In genomic region chr2:223930002-223930976, GRCh38 we compare ENCODE assay signal across 8 cellular contexts. TPM values are rescaled to one million over a fixed set of nuclear protein-coding genes. Genes with fewer than 3 reads are reported as not detected.
DNase-seq lines count a peak whose midpoint lies in the region; ATAC-seq, FAIRE-seq and TF ChIP-seq lines count a peak whose summit lies in the region.

No MANE protein-coding gene starts in this region.

- in situ Hi-C loops in K562 (cut with MboI) (no loop called here), HepG2 (cut with HindIII; ENCODE audit: extremely low pct_ligation_motif_present, low pct_unique_long_range_greater_than_20kb) (no loop called here)

- TF ChIP-seq RAD21 in K562 (CRISPR knock-in tag; conservative IDR thresholded peaks at IDR 0.05 in 1 of 2, IDR thresholded peaks at IDR 0.05 in 1 of 2) (no peak), HepG2 (CRISPR knock-in tag; IDR thresholded peaks at IDR 0.05) (no peak; the same call in none of the 2 replicates)

- WGBS in K562 (ENCODE audit: insufficient coverage, low coverage, missing lambda C conversion rate): 58% methylated on average over 20 of the region's 23 CpGs
- WGBS in HepG2 (ENCODE audit: low lambda C conversion rate): under 1% methylated on average over 22 of the region's 23 CpGs
- WGBS in testis, 2 donors: 81 to 82% methylated on average over 23 of the region's 23 CpGs

- H3K9ac ChIP-seq in K562 (ENCODE audit: insufficient read depth in 1 of 2, low read depth in 2 of 2, low read length in 2 of 2) (peak overlapping the region; percentile 20 to 86; a peak in 2 of 4 replicates), HepG2 (ENCODE audit: insufficient read depth, low read depth, low read length) (peak overlapping the region; percentile 81)

- H3K79me2 ChIP-seq in K562 (ENCODE audit: control insufficient read depth, insufficient read depth, low read length) (no peaks in the 10 kb centered on the region; the same call in 2 of the 3 replicates), HepG2 (ENCODE audit: insufficient read depth, low read length) (peaks cover 70% of the 10 kb centered on the region)

- peak overlapping the region; percentile 50; the same call in 1 of the 2 replicates for H2AFZ ChIP-seq in K562 (ENCODE audit: low read depth, low read length)
- peak overlapping the region; percentile 36 for H2AFZ ChIP-seq in HepG2 (ENCODE audit: low read length)

- H3K9me3 Mint-ChIP-seq in activated CD4-positive, alpha-beta T cell treated with anti-CD3 and anti-CD28 coated beads, Interleukin-2, amount 10 ng/mL, durations not matched to agents 7 days and 5 days: peaks cover 6% of the 10 kb centered on the region

- ATAC-seq in K562 (peak; percentile 94), HepG2 (peak; percentile 96), HG03097 (IDR thresholded peaks at IDR 0.05; ENCODE audit: low FRiP score, unreplicated experiment) (no peak), HG03342 (IDR thresholded peaks at IDR 0.05; ENCODE audit: unreplicated experiment) (no peak)

- peak overlapping the region; percentile 26; the same call in 1 of the 3 replicates for H3K27ac ChIP-seq in K562 (ENCODE audit: extremely low read depth, low read depth, low read length)
- H3K27ac ChIP-seq in HepG2 (ENCODE audit: extremely low read length, insufficient read depth, low read length): peak overlapping the region; percentile 90
- H3K27ac ChIP-seq in testis: no peak overlapping the region

- H3K36me3 ChIP-seq in K562 (ENCODE audit: control insufficient read depth, insufficient read depth, low read length): no peaks in the 10 kb centered on the region
- no peaks in the 10 kb centered on the region; a peak in 1 of 5 replicates for H3K36me3 ChIP-seq in HepG2 (replicated peaks in 1 of 2; ENCODE audit: control insufficient read depth in 1 of 2, insufficient read depth in 2 of 2, low read length in 2 of 2)
- no peaks in the 10 kb centered on the region for H3K36me3 ChIP-seq in testis (ENCODE audit: low read depth, missing control alignments)

- no peak for DNase-seq in activated CD4-positive, alpha-beta T cell treated with anti-CD3 and anti-CD28 coated beads, Interleukin-2, amount 10 ng/mL, durations not matched to agents 7 days and 5 days
- DNase-seq in activated CD4-positive, alpha-beta T cell treated with anti-CD3 and anti-CD28 coated beads for 48 hours: no peak
- DNase-seq in K562 (ENCODE audit: extremely low read depth in 1 of 4, low spot score in 3 of 4): peak in 2 of 4 experiments; percentile 51 to 73
- peak; percentile 97 for DNase-seq in HepG2 (ENCODE audit: low spot score)
- DNase-seq in testis: peak; percentile 38
- no peak for DNase-seq in iPS-NIHi11 (ENCODE audit: low spot score)

- H4K20me1 ChIP-seq in K562 (replicated peaks; ENCODE audit: control insufficient read depth, insufficient read depth, low read length) (no peaks in the 10 kb centered on the region), HepG2 (ENCODE audit: insufficient read depth, low read length) (no peaks in the 10 kb centered on the region)

- peaks cover 27% of the 10 kb centered on the region for H3K36me3 Mint-ChIP-seq in activated CD4-positive, alpha-beta T cell treated with anti-CD3 and anti-CD28 coated beads, Interleukin-2, amount 10 ng/mL, durations not matched to agents 7 days and 5 days (ENCODE audit: low read depth)

- H3K27me3 Mint-ChIP-seq in activated CD4-positive, alpha-beta T cell treated with anti-CD3 and anti-CD28 coated beads, Interleukin-2, amount 10 ng/mL, durations not matched to agents 7 days and 5 days: no peaks in the 10 kb centered on the region

- TF ChIP-seq CTCF in K562 (IDR thresholded peaks at IDR 0.05 in 2 of 3, conservative IDR thresholded peaks at IDR 0.05 in 1 of 3; ENCODE audit: insufficient read depth in 2 of 3, low read depth in 1 of 3, low read length in 3 of 3): no peak
- 0 out of 2 replicates have a peak, but pooled peaks have one; percentile 16 for TF ChIP-seq CTCF in HepG2 (CRISPR knock-in tag; IDR thresholded peaks at IDR 0.05)
- TF ChIP-seq CTCF in testis (IDR thresholded peaks at IDR 0.05): no peak

- peak overlapping the region; percentile 50 for H3K4me3 Mint-ChIP-seq in activated CD4-positive, alpha-beta T cell treated with anti-CD3 and anti-CD28 coated beads, Interleukin-2, amount 10 ng/mL, durations not matched to agents 7 days and 5 days

- H3K27me3 ChIP-seq in K562 (ENCODE audit: control insufficient read depth in 2 of 2, insufficient read depth in 2 of 2, low read length in 2 of 2): no peaks in the 10 kb centered on the region
- no peaks in the 10 kb centered on the region; a peak in 1 of 5 replicates for H3K27me3 ChIP-seq in HepG2 (ENCODE audit: control insufficient read depth in 1 of 2, insufficient read depth in 2 of 2, low read length in 2 of 2)
- no peaks in the 10 kb centered on the region for H3K27me3 ChIP-seq in testis

- H3K4me1 ChIP-seq in K562 (replicated peaks in 1 of 2; ENCODE audit: control insufficient read depth in 2 of 2, insufficient read depth in 2 of 2, low read length in 2 of 2) (peaks cover 0 to 4% of the 10 kb centered on the region in 2 experiments; a peak in 3 of 5 replicates), HepG2 (ENCODE audit: insufficient read depth, low read length) (peaks cover 63% of the 10 kb centered on the region), testis (peaks cover 12% of the 10 kb centered on the region)

- CTCF ChIA-PET in activated CD4-positive, alpha-beta T cell treated with anti-CD3 and anti-CD28 coated beads, Interleukin-2, amount 10 ng/mL, durations not matched to agents 7 days and 5 days (lab: Charles Lee): interaction anchor here (1.2 to 1.4 kb wide), 3 partner anchors 11 to 38 kb away, joined by 3 read pairs; no protein-coding TSS in a partner anchor
- CTCF ChIA-PET in K562 (lab: Yijun Ruan, JAX; ENCODE audit: low intra/inter-chr PET ratio): no interaction called here
- CTCF ChIA-PET in HepG2 (lab: Yijun Ruan, JAX; ENCODE audit: low intra/inter-chr PET ratio, low total read pairs): no interaction called here

- TF ChIP-seq POLR2A in K562 (conservative IDR thresholded peaks at IDR 0.05): no peak
- peak; percentile 65 to 89; a peak in 3 of 4 replicates for TF ChIP-seq POLR2A in HepG2 (IDR thresholded peaks at IDR 0.05; ENCODE audit: insufficient read depth in 1 of 2, low read depth in 2 of 2, low read length in 2 of 2)
- TF ChIP-seq POLR2A in testis (IDR thresholded peaks at IDR 0.05): no peak

- POLR2A ChIA-PET in activated CD4-positive, alpha-beta T cell treated with anti-CD3 and anti-CD28 coated beads, Interleukin-2, amount 10 ng/mL, durations not matched to agents 7 days and 5 days (lab: Charles Lee): no interaction called here
- POLR2A ChIA-PET in K562 (lab: Yijun Ruan, JAX): interaction anchor here (0.6 kb wide), 2 partner anchors 11 to 105 kb away, joined by 4 to 5 read pairs; no protein-coding TSS in a partner anchor
- POLR2A ChIA-PET in HepG2 (lab: Yijun Ruan, JAX): interaction anchor here (0.6 to 3.2 kb wide), 24 partner anchors 8 to 216 kb away, joined by 3 to 82 read pairs (median 6); partner anchors contain the start of genes MRPL44 and WDFY1

- FAIRE-seq in K562 (lab: Jason Lieb, UNC) (peak; percentile 76), HepG2 (lab: Jason Lieb, UNC) (peak; percentile 95)

- peaks cover 69% of the 10 kb centered on the region for H3K4me1 Mint-ChIP-seq in activated CD4-positive, alpha-beta T cell treated with anti-CD3 and anti-CD28 coated beads, Interleukin-2, amount 10 ng/mL, durations not matched to agents 7 days and 5 days

- TF ChIP-seq EP300 in K562 (IDR thresholded peaks at IDR 0.05; ENCODE audit: low read length): no peak
- no peak; a peak in 1 of 4 replicates for TF ChIP-seq EP300 in HepG2 (IDR thresholded peaks at IDR 0.05; ENCODE audit: low read depth in 2 of 2, low read length in 2 of 2)
- peak; percentile 68 for TF ChIP-seq EP300 in HepG2 (CRISPR knock-in tag; IDR thresholded peaks at IDR 0.05; ENCODE audit: borderline replicate concordance)

- H3K9me3 ChIP-seq in K562 (replicated peaks; ENCODE audit: control insufficient read depth, insufficient read depth, low read depth, low read length) (0 out of 2 replicates have a peak, but pooled peaks cover 2% of the 10 kb centered on the region), HepG2 (ENCODE audit: low read length) (peaks cover 8% of the 10 kb centered on the region), testis (no peaks in the 10 kb centered on the region)

- no peaks in the 10 kb centered on the region for H3K9me1 ChIP-seq in K562 (ENCODE audit: control insufficient read depth, insufficient read depth, low read length)

- H3K4me3 ChIP-seq in K562: no peak overlapping the region
- H3K4me3 ChIP-seq in HepG2 (replicated peaks in 1 of 3; ENCODE audit: insufficient read depth in 1 of 3, low read depth in 2 of 3, low read length in 3 of 3): peak overlapping the region; percentile 53 to 68 (median 64)
- no peak overlapping the region for H3K4me3 ChIP-seq in testis

- intact Hi-C loops in K562 (cut with micrococcal nuclease): no loop called here
- intact Hi-C loops in HepG2 (cut with micrococcal nuclease; ENCODE audit: unreplicated experiment): loop anchor here (1.0 to 5.0 kb wide), 6 partner anchors 15 to 93 kb away; partner anchors contain the start of genes AP1S3, MRPL44 and WDFY1
- intact Hi-C loops in testis (cut with DNase I; ENCODE audit: low total_unique reads): no loop called here

- H3K4me2 ChIP-seq in K562 (ENCODE audit: insufficient read depth, low read length): peak overlapping the region; percentile 41
- peak overlapping the region; percentile 92 for H3K4me2 ChIP-seq in HepG2 (ENCODE audit: low read depth, low read length)

- BruUV-seq in K562 (replicated peaks; lab: Mats Ljungman, UMichigan): no TSS peak
- TSS peak; percentile 84 for BruUV-seq in HepG2 (replicated peaks; lab: Mats Ljungman, UMichigan)

- peak overlapping the region; percentile 83 for H3K27ac Mint-ChIP-seq in activated CD4-positive, alpha-beta T cell treated with anti-CD3 and anti-CD28 coated beads, Interleukin-2, amount 10 ng/mL, durations not matched to agents 7 days and 5 days

RNA-seq across cellular contexts. Expression of gene WDFY1, which starts 14.8 kb away (rescaled TPM):
- 10 to 100 TPM; 79.2 to 82.5 TPM for total RNA-seq in activated CD4-positive, alpha-beta T cell treated with anti-CD3 and anti-CD28 coated beads, Interleukin-2, amount 10 ng/mL, durations not matched to agents 7 days and 5 days
- total RNA-seq in K562 (2011; cell fraction: chromatin; rRNA removed; ENCODE audit: low replicate concordance): 30.1 and 42.9 TPM in 2 replicates
- total RNA-seq in K562 (2011; cell fraction: nucleolus; rRNA removed): 23.3 and 31.2 TPM in 2 replicates
- 25.7 and 27.6 TPM in 2 replicates for total RNA-seq in K562 (2011; cell fraction: nucleoplasm; rRNA removed)
- total RNA-seq in K562 (2014; rRNA removed) (17.5 and 28.1 TPM in 2 replicates), K562 (2014; rRNA removed; fragmentation: Illumina TruSeq; extraction: Trizol) (21.7 and 22.9 TPM in 2 replicates), K562 (2015; rRNA removed; fragmentation: Illumina TruSeq; extraction: Trizol) (23.9 and 25.3 TPM in 2 replicates), K562 (2021) (17.7 and 18.3 TPM in 2 replicates), HepG2 (2016; rRNA removed; fragmentation: Illumina TruSeq; extraction: Trizol) (77.0 and 92.1 TPM in 2 replicates), testis (10 to 100 TPM; 49.4 to 62.9 TPM)
- polyA plus RNA-seq in K562 (2011; rRNA removed) (27.6 and 34.8 TPM in 2 replicates), K562 (2014; fragmentation: Illumina TruSeq; extraction: Trizol) (14.4 and 17.5 TPM in 2 replicates), K562 (2014; fragmentation: Nextera tagmentation; extraction: Ambion mirVana) (1 to 10 TPM; 5.4 to 7.4 TPM), K562 (2014; rRNA removed) (13.5 and 16.2 TPM in 2 replicates), HepG2 (2011; rRNA removed) (77.1 and 78.4 TPM in 2 replicates), testis (ENCODE audit: insufficient read depth, low read depth, low replicate concordance) (29.5 TPM)
- 25.0 and 26.2 TPM in 2 replicates for polyA plus RNA-seq in K562 (2011; cell fraction: cytosol; rRNA removed)
- polyA plus RNA-seq in K562 (2011; cell fraction: nucleus; rRNA removed): 25.8 and 37.3 TPM in 2 replicates
- polyA plus RNA-seq in K562 (2012): 15.7 and 23.8 TPM in 2 replicates
- polyA minus RNA-seq in K562 (2011; rRNA and poly(A)+ RNA removed): 65.6 and 70.4 TPM in 2 replicates
- 22.4 and 24.8 TPM in 2 replicates for polyA minus RNA-seq in K562 (2011; cell fraction: cytosol; rRNA and poly(A)+ RNA removed)
- 28.9 and 42.2 TPM in 2 replicates for polyA minus RNA-seq in K562 (2011; cell fraction: nucleus; rRNA and poly(A)+ RNA removed)
- 11.5 and 14.6 TPM in 2 replicates for total RNA-seq in HepG2 (2016; cell fraction: cytosol; rRNA removed; fragmentation: Illumina TruSeq; extraction: Trizol; ENCODE audit: low read depth)
- total RNA-seq in HepG2 (2016; cell fraction: insoluble cytoplasmic fraction; rRNA removed; fragmentation: Illumina TruSeq; extraction: Trizol): 74.9 and 94.6 TPM in 2 replicates
- 26.9 and 28.9 TPM in 2 replicates for total RNA-seq in HepG2 (2016; cell fraction: membrane; rRNA removed; fragmentation: Illumina TruSeq; extraction: Trizol)
- total RNA-seq in HepG2 (2016; cell fraction: nucleus; rRNA removed; fragmentation: Illumina TruSeq; extraction: Trizol): 97.2 and 104 TPM in 2 replicates
- 40.1 and 47.7 TPM in 2 replicates for polyA plus RNA-seq in HepG2 (2011; cell fraction: cytosol; rRNA removed)
- polyA plus RNA-seq in HepG2 (2011; cell fraction: nucleus; rRNA removed): 98.7 and 128 TPM in 2 replicates
- 36.5 and 42.3 TPM in 2 replicates for polyA plus RNA-seq in HepG2 (2012)
- 4.0 and 4.3 TPM in 2 replicates for polyA plus RNA-seq in HepG2 (2016; cell fraction: cytosol; fragmentation: Illumina TruSeq; extraction: Trizol; ENCODE audit: low read depth)
- 72.6 and 75.5 TPM in 2 replicates for polyA plus RNA-seq in HepG2 (2016; cell fraction: insoluble cytoplasmic fraction; fragmentation: Illumina TruSeq; extraction: Trizol; ENCODE audit: low read depth)
- polyA plus RNA-seq in HepG2 (2016; cell fraction: membrane; fragmentation: Illumina TruSeq; extraction: Trizol; ENCODE audit: low read depth): 10.6 and 12.5 TPM in 2 replicates
- polyA plus RNA-seq in HepG2 (2016; cell fraction: nucleus; fragmentation: Illumina TruSeq; extraction: Trizol; ENCODE audit: insufficient read depth, low read depth): 136 and 138 TPM in 2 replicates
- polyA minus RNA-seq in HepG2 (2011; rRNA and poly(A)+ RNA removed; ENCODE audit: low replicate concordance): 55.3 and 443 TPM in 2 replicates
- polyA minus RNA-seq in HepG2 (2011; cell fraction: cytosol; rRNA and poly(A)+ RNA removed): 49.8 and 57.9 TPM in 2 replicates
- 186 and 218 TPM in 2 replicates for polyA minus RNA-seq in HepG2 (2011; cell fraction: nucleus; rRNA and poly(A)+ RNA removed)

RNA-seq across cellular contexts. Expression of gene MRPL44, which starts 27.0 kb away (rescaled TPM):
- 10 to 100 TPM; 29.6 to 32.1 TPM for total RNA-seq in activated CD4-positive, alpha-beta T cell treated with anti-CD3 and anti-CD28 coated beads, Interleukin-2, amount 10 ng/mL, durations not matched to agents 7 days and 5 days
- total RNA-seq in K562 (2011; cell fraction: chromatin; rRNA removed; ENCODE audit: low replicate concordance): 5.0 and 7.2 TPM in 2 replicates
- total RNA-seq in K562 (2011; cell fraction: nucleolus; rRNA removed): 5.2 and 5.7 TPM in 2 replicates
- 6.1 and 6.8 TPM in 2 replicates for total RNA-seq in K562 (2011; cell fraction: nucleoplasm; rRNA removed)
- total RNA-seq in K562 (2014; rRNA removed) (18.3 and 20.2 TPM in 2 replicates), K562 (2014; rRNA removed; fragmentation: Illumina TruSeq; extraction: Trizol) (24.0 and 26.7 TPM in 2 replicates), K562 (2015; rRNA removed; fragmentation: Illumina TruSeq; extraction: Trizol) (24.5 and 26.0 TPM in 2 replicates), K562 (2021) (19.3 and 20.7 TPM in 2 replicates), HepG2 (2016; rRNA removed; fragmentation: Illumina TruSeq; extraction: Trizol) (78.0 and 101 TPM in 2 replicates), testis (10 to 100 TPM; 36.6 to 39.4 TPM)
- polyA plus RNA-seq in K562 (2011; rRNA removed) (14.5 and 16.5 TPM in 2 replicates), K562 (2014; fragmentation: Illumina TruSeq; extraction: Trizol) (25.4 and 26.7 TPM in 2 replicates), K562 (2014; fragmentation: Nextera tagmentation; extraction: Ambion mirVana) (10 to 100 TPM; 10.4 to 16.4 TPM), K562 (2014; rRNA removed) (20.8 and 23.4 TPM in 2 replicates), HepG2 (2011; rRNA removed) (31.1 and 38.4 TPM in 2 replicates), testis (ENCODE audit: insufficient read depth, low read depth, low replicate concordance) (37.4 TPM)
- 10.5 and 14.4 TPM in 2 replicates for polyA plus RNA-seq in K562 (2011; cell fraction: cytosol; rRNA removed)
- polyA plus RNA-seq in K562 (2011; cell fraction: nucleus; rRNA removed): 3.4 and 3.9 TPM in 2 replicates
- 14.4 and 17.9 TPM in 2 replicates for polyA plus RNA-seq in K562 (2012)
- 8.6 and 9.7 TPM in 2 replicates for polyA minus RNA-seq in K562 (2011; rRNA and poly(A)+ RNA removed)
- polyA minus RNA-seq in K562 (2011; cell fraction: cytosol; rRNA and poly(A)+ RNA removed): 8.9 and 10.0 TPM in 2 replicates
- polyA minus RNA-seq in K562 (2011; cell fraction: nucleus; rRNA and poly(A)+ RNA removed): 4.3 and 7.1 TPM in 2 replicates
- total RNA-seq in HepG2 (2016; cell fraction: cytosol; rRNA removed; fragmentation: Illumina TruSeq; extraction: Trizol; ENCODE audit: low read depth): 19.7 and 21.8 TPM in 2 replicates
- 76.1 and 100 TPM in 2 replicates for total RNA-seq in HepG2 (2016; cell fraction: insoluble cytoplasmic fraction; rRNA removed; fragmentation: Illumina TruSeq; extraction: Trizol)
- total RNA-seq in HepG2 (2016; cell fraction: membrane; rRNA removed; fragmentation: Illumina TruSeq; extraction: Trizol): 38.1 and 39.0 TPM in 2 replicates
- 33.6 TPM in 2 replicates for total RNA-seq in HepG2 (2016; cell fraction: nucleus; rRNA removed; fragmentation: Illumina TruSeq; extraction: Trizol)
- polyA plus RNA-seq in HepG2 (2011; cell fraction: cytosol; rRNA removed): 29.5 and 37.2 TPM in 2 replicates
- 7.5 and 10.9 TPM in 2 replicates for polyA plus RNA-seq in HepG2 (2011; cell fraction: nucleus; rRNA removed)
- polyA plus RNA-seq in HepG2 (2012): 31.9 and 35.7 TPM in 2 replicates
- 10.7 and 11.0 TPM in 2 replicates for polyA plus RNA-seq in HepG2 (2016; cell fraction: cytosol; fragmentation: Illumina TruSeq; extraction: Trizol; ENCODE audit: low read depth)
- 114 TPM in 2 replicates for polyA plus RNA-seq in HepG2 (2016; cell fraction: insoluble cytoplasmic fraction; fragmentation: Illumina TruSeq; extraction: Trizol; ENCODE audit: low read depth)
- polyA plus RNA-seq in HepG2 (2016; cell fraction: membrane; fragmentation: Illumina TruSeq; extraction: Trizol; ENCODE audit: low read depth): 18.8 and 22.2 TPM in 2 replicates
- 42.6 and 43.1 TPM in 2 replicates for polyA plus RNA-seq in HepG2 (2016; cell fraction: nucleus; fragmentation: Illumina TruSeq; extraction: Trizol; ENCODE audit: insufficient read depth, low read depth)
- 6.2 and 14.6 TPM in 2 replicates for polyA minus RNA-seq in HepG2 (2011; rRNA and poly(A)+ RNA removed; ENCODE audit: low replicate concordance)
- polyA minus RNA-seq in HepG2 (2011; cell fraction: cytosol; rRNA and poly(A)+ RNA removed): 25.3 and 29.9 TPM in 2 replicates
- 14.3 and 18.9 TPM in 2 replicates for polyA minus RNA-seq in HepG2 (2011; cell fraction: nucleus; rRNA and poly(A)+ RNA removed)

Comparison
In these comparisons a context has a peak if more than half of its experiments do, and no peak if none do; other contexts are left out.
1. DNase-seq: peak in HepG2 (single experiment) and testis (single experiment); none in activated CD4-positive, alpha-beta T cell treated with anti-CD3 and anti-CD28 coated beads, Interleukin-2, amount 10 ng/mL, durations not matched to agents 7 days and 5 days (single experiment), activated CD4-positive, alpha-beta T cell treated with anti-CD3 and anti-CD28 coated beads for 48 hours (single experiment) and iPS-NIHi11 (single experiment).
2. ATAC-seq: peak in K562 (single experiment) and HepG2 (single experiment); none in HG03097 (single experiment) and HG03342 (single experiment).
3. H3K27ac ChIP-seq: peak in K562 (single experiment) and HepG2 (single experiment); none in testis (0 of 2).
4. H3K4me3 ChIP-seq: peak in HepG2 (3 of 3); none in K562 (single experiment) and testis (0 of 2).
5. POLR2A ChIP-seq: peak in HepG2 (2 of 2); none in K562 (single experiment) and testis (single experiment).